In the genomic region with DNA sequence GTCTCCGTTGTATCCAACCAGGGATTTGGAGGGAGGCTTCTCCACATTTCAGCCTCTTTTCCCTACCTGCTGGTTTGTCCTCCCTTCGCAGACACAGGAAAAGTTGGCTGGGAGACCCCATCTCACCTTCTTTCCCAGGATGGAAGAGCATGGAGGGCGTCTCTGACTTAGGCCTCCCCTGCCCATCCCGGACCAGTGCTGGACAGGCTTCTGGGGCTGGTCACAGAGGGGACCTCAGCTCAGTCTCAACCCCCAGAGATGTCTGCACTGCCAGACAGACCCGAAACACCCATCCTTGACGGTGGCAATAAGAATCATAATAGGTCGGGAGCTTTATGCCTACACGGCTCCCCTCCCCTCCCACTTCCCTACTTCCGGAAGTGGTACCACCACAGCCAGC, we compare ENCODE assay signal across 9 cellular contexts. TPM values are rescaled to one million over a fixed set of nuclear protein-coding genes. Genes with fewer than 3 reads are reported as not detected.
DNase-seq lines count a peak whose midpoint lies in the region; ATAC-seq and TF ChIP-seq lines count a peak whose summit lies in the region.
"Had no signal": no experiment of that assay in that cellular context is flagged by ENCODE, and none has a peak within 500 bp of the region (broad histone marks: within the 10 kb centered on the region; RNA-seq: fewer than 3 reads in every experiment).

No MANE protein-coding gene starts in this region.

- no peaks in the 10 kb centered on the region for H3K36me3 ChIP-seq in heart left ventricle
- no peaks in the 10 kb centered on the region for H3K36me3 ChIP-seq in breast epithelium
- H3K36me3 ChIP-seq in muscle layer of duodenum (ENCODE audit: control insufficient read depth in 1 of 2, insufficient read depth in 2 of 2, low read length in 2 of 2): no peaks in the 10 kb centered on the region
- H3K36me3 ChIP-seq in upper lobe of left lung: no peaks in the 10 kb centered on the region
- H3K36me3 ChIP-seq in MG63: no peaks in the 10 kb centered on the region

- DNase-seq in heart left ventricle: peak in 1 of 5 donors; percentile 18
- DNase-seq in left cardiac atrium: no peak
- no peak for DNase-seq in breast epithelium (ENCODE audit: low spot score in 2 of 2)
- no peak for DNase-seq in upper lobe of left lung
- DNase-seq in MG63: no peak
- no peak for DNase-seq in medulla oblongata (ENCODE audit: extremely low spot score)
- no peak for DNase-seq in NCI-H345 (lab: John Stamatoyannopoulos, UW)
- DNase-seq: NCI-H748 treated with DMSO at 0.1 percent for 48 hours had no signal

- intact Hi-C loops in heart left ventricle (cut with DNase I): loop anchor here in 1 of 10 donors (5.0 kb wide), 1 partner anchor 36 kb away; no protein-coding TSS in a partner anchor
- intact Hi-C loops in left cardiac atrium (cut with DNase I): no loop called here
- intact Hi-C loops in breast epithelium (cut with DNase I; ENCODE audit: low total_unique reads): no loop called here

- WGBS in heart left ventricle, 4 donors: 55 to 67% (median 58%) methylated on average over 9 of the region's 9 CpGs
- WGBS in upper lobe of left lung, 2 donors: 61 to 72% methylated on average over 9 of the region's 9 CpGs

- no peak for TF ChIP-seq POLR2A in heart left ventricle (IDR thresholded peaks at IDR 0.05)
- TF ChIP-seq POLR2A in breast epithelium (IDR thresholded peaks at IDR 0.05): no peak
- no peak for TF ChIP-seq POLR2A in upper lobe of left lung (IDR thresholded peaks at IDR 0.05)

- H3K27me3 ChIP-seq in heart left ventricle (no peaks in the 10 kb centered on the region), breast epithelium (no peaks in the 10 kb centered on the region), muscle layer of duodenum (ENCODE audit: low read depth, low read length) (no peaks in the 10 kb centered on the region), upper lobe of left lung (no peaks in the 10 kb centered on the region), MG63 (no peaks in the 10 kb centered on the region)

- TF ChIP-seq CTCF in heart left ventricle (IDR thresholded peaks at IDR 0.05) (no peak), breast epithelium (IDR thresholded peaks at IDR 0.05) (no peak), upper lobe of left lung (IDR thresholded peaks at IDR 0.05) (no peak)

- H3K27ac ChIP-seq in heart left ventricle (peak overlapping the region in 9 of 12 donors; percentile 74 to 94 (median 86)), breast epithelium (peak overlapping the region; percentile 79 to 87), muscle layer of duodenum (ENCODE audit: low read length) (peak overlapping the region; percentile 74), upper lobe of left lung (peak overlapping the region; percentile 84 to 87 (median 86))

- ATAC-seq in heart left ventricle (no peak), left cardiac atrium (no peak), upper lobe of left lung (ENCODE audit: low FRiP score in 2 of 2) (no peak)

- no peak for TF ChIP-seq EP300 in upper lobe of left lung (IDR thresholded peaks at IDR 0.05)

- H3K9me3 ChIP-seq in heart left ventricle (no peaks in the 10 kb centered on the region), breast epithelium (no peaks in the 10 kb centered on the region), muscle layer of duodenum (ENCODE audit: control insufficient read depth in 1 of 2, low read length in 2 of 2) (no peaks in the 10 kb centered on the region), upper lobe of left lung (no peaks in the 10 kb centered on the region), MG63 (no peaks in the 10 kb centered on the region)

- H3K4me1 ChIP-seq in heart left ventricle (peaks cover 10 to 68% (median 54%) of the 10 kb centered on the region in 12 donors), breast epithelium (peaks cover 11 to 25% of the 10 kb centered on the region in 2 donors), muscle layer of duodenum (ENCODE audit: control insufficient read depth in 1 of 2, insufficient read depth in 2 of 2, low read length in 2 of 2) (peaks cover 36 to 55% of the 10 kb centered on the region in 2 donors), upper lobe of left lung (peaks cover 43 to 74% (median 55%) of the 10 kb centered on the region in 4 donors)

- H3K4me3 ChIP-seq in heart left ventricle (peak overlapping the region in 9 of 12 donors; percentile 9 to 99 (median 90)), breast epithelium (peak overlapping the region; percentile 91 to 96 (median 92)), muscle layer of duodenum (ENCODE audit: low read depth in 1 of 2, low read length in 2 of 2) (peak overlapping the region; percentile 63 to 95), upper lobe of left lung (peak overlapping the region in 3 of 4 donors; percentile 91 to 94 (median 92)), MG63 (no peak overlapping the region)

RNA-seq across cellular contexts. Expression of gene WFS1, which starts 1.6 kb away (rescaled TPM):
- total RNA-seq in heart left ventricle: 100 to 1,000 TPM in 2 of 9 donors, 10 to 100 TPM in 7; 55.5 to 202 (median 74.7) TPM
- polyA plus RNA-seq in heart left ventricle: 10 to 100 TPM; 44.8 to 62.1 TPM
- 10 to 100 TPM; 66.0 to 68.0 TPM for total RNA-seq in left cardiac atrium
- 10 to 100 TPM; 32.5 to 58.3 (median 37.1) TPM for total RNA-seq in breast epithelium
- total RNA-seq in upper lobe of left lung: 100 to 1,000 TPM in 3 of 6 donors, 10 to 100 TPM in 3; 88.8 to 180 (median 105) TPM
- total RNA-seq in MG63 (2014; rRNA removed; shearing (Covaris generic); ENCODE audit: low replicate concordance): 7.1 and 7.6 TPM in 2 replicates
